Comparison of ENCODE assay signal across 8 cellular contexts in genomic region chr1:218377143-218377660, GRCh38. TPM values are rescaled to one million over a fixed set of nuclear protein-coding genes. Genes with fewer than 3 reads are reported as not detected.
DNase-seq lines count a peak whose midpoint lies in the region; ATAC-seq, FAIRE-seq and TF ChIP-seq lines count a peak whose summit lies in the region.

No MANE protein-coding gene starts in this region.

- ATAC-seq in HG03342 (IDR thresholded peaks at IDR 0.05; ENCODE audit: unreplicated experiment) (peak; percentile 78), HG03025 (IDR thresholded peaks at IDR 0.05; ENCODE audit: low FRiP score, unreplicated experiment) (no peak)

- FAIRE-seq in bronchial epithelial cell (lab: Jason Lieb, UNC) = no peak

- no peak for TF ChIP-seq CTCF in bronchial epithelial cell (IDR thresholded peaks at IDR 0.05; ENCODE audit: insufficient read depth, low read length, severe bottlenecking)

- no peaks in the 10 kb centered on the region for H3K27me3 ChIP-seq in bronchial epithelial cell (ENCODE audit: control insufficient read depth, insufficient read depth, low read length)

- DNase-seq in activated gamma-delta T cell treated with Interleukin-2 at 50 U/mL for 16 hours = peak; percentile 23
- no peak for DNase-seq in activated gamma-delta T cell (lab: John Stamatoyannopoulos, UW)
- peak; percentile 14 for DNase-seq in T-helper 22 cell (ENCODE audit: low read depth)
- DNase-seq in bronchial epithelial cell (ENCODE audit: low read depth) = peak; percentile 97
- peak; percentile 44 to 57 for DNase-seq in stimulated activated CD4-positive, alpha-beta T cell treated with anti-CD3 and anti-CD28 coated beads, Interleukin-15, amount 100 ng/mL, for 48 hours (ENCODE audit: low read depth in 2 of 2)
- no peak for DNase-seq in DMS79 treated with DMSO at 0.1 percent for 48 hours (lab: John Stamatoyannopoulos, UW)

- no peak overlapping the region for H3K4me3 ChIP-seq in bronchial epithelial cell (ENCODE audit: low read depth, low read length)

- H3K36me3 ChIP-seq in bronchial epithelial cell (ENCODE audit: control insufficient read depth, insufficient read depth, low read length) = no peaks in the 10 kb centered on the region

RNA-seq across cellular contexts. Expression of gene TGFB2, which starts 32.1 kb away (rescaled TPM):
- 5.1 and 6.1 TPM in 2 replicates for total RNA-seq in bronchial epithelial cell

Comparison
In these comparisons a context has a peak if more than half of its experiments do, and no peak if none do; other contexts are left out.
1. DNase-seq: peak in activated gamma-delta T cell treated with Interleukin-2 at 50 U/mL for 16 hours (single experiment), T-helper 22 cell (single experiment), bronchial epithelial cell (single experiment) and stimulated activated CD4-positive, alpha-beta T cell treated with anti-CD3 and anti-CD28 coated beads, Interleukin-15, amount 100 ng/mL, for 48 hours (2 of 2); none in activated gamma-delta T cell (single experiment) and DMS79 treated with DMSO at 0.1 percent for 48 hours (single experiment).